Comparison of ENCODE assay signal across 1 cellular context in the genomic region with DNA sequence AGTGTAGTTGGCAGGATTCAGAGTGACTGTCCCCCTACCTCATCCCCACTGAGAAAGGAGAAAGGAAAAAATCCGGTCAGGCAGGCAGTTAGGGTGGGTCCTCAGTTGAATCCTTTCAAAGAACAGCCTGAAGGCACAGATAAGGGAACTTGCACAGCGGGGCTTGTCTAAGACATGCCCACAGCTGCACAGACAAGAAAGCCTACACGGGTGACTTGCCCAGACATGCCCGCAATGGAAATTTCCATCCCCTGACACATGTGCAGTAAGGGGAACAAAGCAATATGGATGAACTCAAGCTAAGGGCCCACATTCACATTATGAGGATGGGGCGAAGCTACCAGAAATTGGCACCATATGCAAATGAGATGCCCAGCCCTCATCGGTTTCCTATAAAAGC.
TF ChIP-seq lines count a peak whose summit lies in the region.

No MANE protein-coding gene starts in this region.

TF ChIP-seq in WTC11, 78 proteins besides CTCF, POLR2A, EP300 and RAD21 (continued from another document):
- TF ChIP-seq ATF3 (CRISPR knock-in tag; conservative IDR thresholded peaks at IDR 0.05) (no peak), GTF2I (CRISPR knock-in tag; conservative IDR thresholded peaks at IDR 0.05) (no peak), EMX1 (CRISPR knock-in tag; IDR thresholded peaks at IDR 0.05) (no peak)
